Comparison of ENCODE assay signal across 23 cellular contexts in genomic region chr12:81573228-81573627, GRCh38.
DNase-seq lines count a peak whose midpoint lies in the region; ATAC-seq and TF ChIP-seq lines count a peak whose summit lies in the region.
"Had no signal": no experiment of that assay in that cellular context is flagged by ENCODE, and none has a peak within 500 bp of the region (broad histone marks: within the 10 kb centered on the region; RNA-seq: fewer than 3 reads in every experiment).

No MANE protein-coding gene starts in this region.

- ATAC-seq in GM21528 (IDR thresholded peaks at IDR 0.05; ENCODE audit: low FRiP score, unreplicated experiment) (no peak), GM19351 (IDR thresholded peaks at IDR 0.05; ENCODE audit: unreplicated experiment) (no peak)
- ATAC-seq: activated CD8-positive, alpha-beta T cell treated with anti-CD3 and anti-CD28 coated beads, Interleukin-2, amount 10 ng/mL, durations not matched to agents 7 days and 5 days; foreskin keratinocyte; lower lobe of right lung had no signal

- H3K27ac ChIP-seq in C4-2B (no peak overlapping the region), SJCRH30 (peak overlapping the region; percentile 6; the same call in 1 of the 2 replicates)
- H3K27ac ChIP-seq: foreskin keratinocyte, lower lobe of right lung, neutrophil, Peyer's patch had no signal

- H3K4me3 ChIP-seq in SJCRH30, result no peak overlapping the region
- H3K4me3 ChIP-seq: lower lobe of right lung, Peyer's patch had no signal

- DNase-seq in SJCRH30 (no peak), fibroblast of gingiva (ENCODE audit: low read depth) (peak; percentile 5), non-pigmented ciliary epithelial cell (ENCODE audit: low read depth) (peak; percentile 9), OCI-M2 (lab: John Stamatoyannopoulos, UW; ENCODE audit: unreplicated experiment) (no peak)
- DNase-seq in activated CD4-positive, CD25-positive, alpha-beta regulatory T cell treated with anti-CD3 and anti-CD28 coated beads, Interleukin-2, amount 50 U/mL, for 72 hours, result no peak
- DNase-seq: activated CD4-positive, CD25-positive, alpha-beta regulatory T cell; activated CD8-positive, alpha-beta T cell treated with anti-CD3 and anti-CD28 coated beads, Interleukin-2, amount 10 ng/mL, durations not matched to agents 7 days and 5 days; activated naive CD4-positive, alpha-beta T cell; activated T-cell treated with anti-CD3 and anti-CD28 coated beads, Interleukin-2, amount 50 U/mL, for 1 hour; amygdala; CD8-positive, alpha-beta memory T cell; foreskin keratinocyte; H9; hippocampal formation; lower lobe of right lung; NCI-H1930; Peyer's patch; retina; SK-N-SH had no signal

- no peaks in the 10 kb centered on the region for H3K27me3 ChIP-seq in SJCRH30
- H3K27me3 ChIP-seq: foreskin keratinocyte, neutrophil, Peyer's patch had no signal

- peaks cover 4% of the 10 kb centered on the region; the same call in 1 of the 2 replicates for H3K4me1 ChIP-seq in SJCRH30
- H3K4me1 ChIP-seq: foreskin keratinocyte, lower lobe of right lung, Peyer's patch had no signal

- peak; percentile 17; the same call in 1 of the 2 replicates for TF ChIP-seq CTCF in C4-2B (conservative IDR thresholded peaks at IDR 0.05)

- H3K36me3 ChIP-seq in SJCRH30, result no peaks in the 10 kb centered on the region
- H3K36me3 ChIP-seq: lower lobe of right lung, neutrophil, Peyer's patch had no signal

- H3K9me3 ChIP-seq in SJCRH30 (replicated peaks), result no peaks in the 10 kb centered on the region
- H3K9me3 ChIP-seq: lower lobe of right lung, neutrophil, Peyer's patch, SK-N-SH had no signal

Comparison
In these comparisons a context has a peak if more than half of its experiments do, and no peak if none do; other contexts are left out.
1. DNase-seq: peak in fibroblast of gingiva (single experiment) and non-pigmented ciliary epithelial cell (single experiment); none in SJCRH30 (0 of 2), activated CD4-positive, CD25-positive, alpha-beta regulatory T cell treated with anti-CD3 and anti-CD28 coated beads, Interleukin-2, amount 50 U/mL, for 72 hours (single experiment) and OCI-M2 (single experiment).